ENCODE assay signal across 1 cellular context in the genomic region with DNA sequence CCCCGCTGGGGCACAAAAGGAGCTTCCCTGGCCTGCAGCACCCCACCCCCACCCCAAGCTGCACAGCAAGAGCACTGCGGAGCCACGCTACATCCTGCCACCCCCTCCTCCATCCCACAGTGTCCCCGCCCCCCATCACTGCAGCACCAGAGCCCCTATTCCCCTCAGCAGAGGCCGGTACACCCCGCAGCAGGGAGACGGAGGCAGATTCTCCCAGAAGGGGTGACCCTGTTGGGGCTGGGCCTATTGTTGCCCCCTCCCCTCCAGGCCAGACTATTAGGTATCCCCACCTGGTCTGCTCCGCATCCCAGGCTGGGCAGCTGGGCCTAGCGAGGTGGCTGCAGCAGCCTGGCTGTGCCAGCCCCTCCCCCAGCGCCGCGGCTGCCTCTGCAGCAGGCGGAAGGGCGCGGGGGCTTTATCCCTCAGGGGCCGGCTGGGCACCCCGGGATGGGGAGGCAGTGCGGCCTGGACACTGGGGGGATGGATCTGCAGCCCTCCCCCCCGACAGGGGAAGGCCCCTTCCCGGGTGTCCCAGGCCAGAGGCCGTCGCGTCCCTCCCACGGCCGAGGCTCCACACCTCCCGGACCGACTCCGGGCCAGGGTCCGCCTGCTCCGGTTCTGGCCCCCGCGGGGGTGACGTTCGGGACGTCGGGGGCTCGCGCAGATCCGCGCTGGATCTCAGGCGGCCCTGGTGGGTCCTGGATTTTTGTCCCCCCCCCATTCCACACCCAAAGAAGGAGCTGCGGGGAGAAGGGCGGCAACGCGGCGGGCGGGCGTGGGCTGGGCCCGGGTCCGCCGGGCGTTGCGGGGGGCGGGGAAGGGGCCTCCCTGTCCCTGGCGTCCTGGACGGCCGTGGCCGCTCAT.
TF ChIP-seq lines count a peak whose summit lies in the region.

No MANE protein-coding gene starts in this region.

TF ChIP-seq in H1, 55 proteins besides CTCF, POLR2A, EP300 and RAD21 (continued from another document):
- TF ChIP-seq, protein P1, sequence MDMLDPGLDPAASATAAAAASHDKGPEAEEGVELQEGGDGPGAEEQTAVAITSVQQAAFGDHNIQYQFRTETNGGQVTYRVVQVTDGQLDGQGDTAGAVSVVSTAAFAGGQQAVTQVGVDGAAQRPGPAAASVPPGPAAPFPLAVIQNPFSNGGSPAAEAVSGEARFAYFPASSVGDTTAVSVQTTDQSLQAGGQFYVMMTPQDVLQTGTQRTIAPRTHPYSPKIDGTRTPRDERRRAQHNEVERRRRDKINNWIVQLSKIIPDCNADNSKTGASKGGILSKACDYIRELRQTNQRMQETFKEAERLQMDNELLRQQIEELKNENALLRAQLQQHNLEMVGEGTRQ (IDR thresholded peaks at IDR 0.05; ENCODE audit: low read length), result no peak
- TF ChIP-seq BACH1 (IDR thresholded peaks at IDR 0.05; ENCODE audit: low read length) (no peak), SIX5 (IDR thresholded peaks at IDR 0.05; ENCODE audit: low read depth, low read length) (no peak), TAF7 (optimal IDR thresholded peaks at IDR 0.05; ENCODE audit: borderline replicate concordance, low read depth, low read length) (no peak), KDM1A (IDR thresholded peaks at IDR 0.05; ENCODE audit: borderline replicate concordance, low read length) (0 out of 2 replicates have a peak, but pooled peaks have one; percentile 5), PHF8 (conservative IDR thresholded peaks at IDR 0.05; ENCODE audit: low read depth, low read length) (no peak), HDAC6 (IDR thresholded peaks at IDR 0.05; ENCODE audit: low read depth, low read length) (no peak), ASH2L (IDR thresholded peaks at IDR 0.05; ENCODE audit: low read length) (peak; percentile 33), NANOG (IDR thresholded peaks at IDR 0.05; ENCODE audit: insufficient read depth, low read depth, low read length, poor library complexity, severe bottlenecking) (no peak), RBBP5 (IDR thresholded peaks at IDR 0.05; ENCODE audit: borderline replicate concordance, low read depth, low read length) (no peak; the same call in 1 of the 2 replicates), SIRT6 (IDR thresholded peaks at IDR 0.05; ENCODE audit: low read length) (no peak)
- TF ChIP-seq, protein P2, sequence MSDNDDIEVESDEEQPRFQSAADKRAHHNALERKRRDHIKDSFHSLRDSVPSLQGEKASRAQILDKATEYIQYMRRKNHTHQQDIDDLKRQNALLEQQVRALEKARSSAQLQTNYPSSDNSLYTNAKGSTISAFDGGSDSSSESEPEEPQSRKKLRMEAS (IDR thresholded peaks at IDR 0.05), result 0 out of 2 replicates have a peak, but pooled peaks have one; percentile 8
